8 cellular contexts compared by ENCODE assay signal in genomic region chr7:131692131-131692960, GRCh38.
DNase-seq lines count a peak whose midpoint lies in the region; ATAC-seq, FAIRE-seq and TF ChIP-seq lines count a peak whose summit lies in the region.

No MANE protein-coding gene starts in this region.

- H3K9me3 ChIP-seq in pancreas, result no peaks in the 10 kb centered on the region

- no peaks in the 10 kb centered on the region for H3K4me1 ChIP-seq in pancreas

- ATAC-seq in GM19351 (IDR thresholded peaks at IDR 0.05; ENCODE audit: unreplicated experiment) (peak; percentile 64), pancreas (peak; percentile 63 to 81 (median 70)), HG02981 (IDR thresholded peaks at IDR 0.05; ENCODE audit: unreplicated experiment) (no peak)

- H3K27me3 ChIP-seq in pancreas, result peaks cover 0 to 18% (median 0%) of the 10 kb centered on the region in 4 donors

- H3K27ac ChIP-seq in pancreas, result no peak overlapping the region

- H3K36me3 ChIP-seq in pancreas, result no peaks in the 10 kb centered on the region

- DNase-seq in Ammon's horn (ENCODE audit: low spot score), result peak; percentile 56
- DNase-seq in NCI-H345 treated with DMSO at 0.1 percent for 48 hours (lab: John Stamatoyannopoulos, UW; ENCODE audit: unreplicated experiment), result peak; percentile 3
- peak; percentile 7 for DNase-seq in activated T-cell treated with anti-CD3 and anti-CD28 coated beads for 1 hour (ENCODE audit: low read depth)
- peak; percentile 20 for DNase-seq in globus pallidus (ENCODE audit: low spot score)
- DNase-seq in pancreas, result peak in 4 of 6 donors; percentile 45 to 86 (median 61)
- DNase-seq in cortex of kidney (lab: John Stamatoyannopoulos, UW), result no peak

- no peak overlapping the region for H3K4me3 ChIP-seq in pancreas

- TF ChIP-seq CTCF in pancreas (IDR thresholded peaks at IDR 0.05), result peak; percentile 68 to 85 (median 75)

- intact Hi-C loops in pancreas (cut with DNase I), result no loop called here

- no peak for FAIRE-seq in pancreas (lab: Jason Lieb, UNC)

- 19 to 23% methylated on average over 30 of the region's 30 CpGs for WGBS in pancreas, 2 donors
